In the genomic region with DNA sequence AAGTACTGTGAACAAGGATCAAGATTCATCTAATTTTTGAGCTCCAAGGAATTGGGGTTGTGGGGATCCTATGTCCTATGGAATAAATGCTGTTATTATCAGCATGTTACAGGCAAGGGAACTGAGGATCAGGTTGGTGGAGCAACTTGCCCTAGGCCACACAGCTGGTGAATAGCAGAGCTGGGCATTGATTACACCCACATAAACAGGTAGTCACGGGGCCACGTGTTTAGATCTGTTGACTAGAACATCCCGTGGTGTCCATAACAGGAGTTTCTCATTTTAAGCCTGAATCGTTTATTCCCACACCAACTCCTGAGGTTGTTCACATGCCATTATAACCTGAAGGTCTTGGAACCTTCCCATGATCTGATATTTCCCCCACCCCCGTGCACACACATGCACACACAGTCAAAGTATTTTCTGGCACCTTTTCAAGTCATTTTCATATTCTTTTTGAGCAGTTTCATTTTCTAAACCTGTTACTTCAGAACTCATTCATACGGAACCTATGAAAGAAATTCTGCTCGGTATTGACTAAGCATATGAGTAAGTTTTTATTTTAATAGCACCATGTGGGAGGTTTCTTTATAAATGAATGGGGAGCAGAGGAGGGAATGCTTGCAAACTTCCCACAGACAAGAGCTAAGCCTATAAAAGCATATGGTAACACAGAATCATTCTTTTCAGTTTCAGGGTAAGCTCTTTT, we compare ENCODE assay signal across 7 cellular contexts.
DNase-seq lines count a peak whose midpoint lies in the region; ATAC-seq and TF ChIP-seq lines count a peak whose summit lies in the region.
"Not testable (repeated sequence)": the region's sequence is repeated elsewhere in the genome, so short reads cannot be mapped to it uniquely, and the experiment has no call there.

No MANE protein-coding gene starts in this region.

- H3K36me3 Mint-ChIP-seq in activated CD8-positive, alpha-beta T cell treated with anti-CD3 and anti-CD28 coated beads for 36 hours (ENCODE audit: low read depth) = not testable (repeated sequence)

- intact Hi-C loops in Panc1 (cut with micrococcal nuclease; ENCODE audit: unreplicated experiment); activated CD8-positive, alpha-beta T cell treated with anti-CD3 and anti-CD28 coated beads for 36 hours (cut with micrococcal nuclease): not testable (repeated sequence)

- not testable (repeated sequence) for H3K9me3 Mint-ChIP-seq in activated CD8-positive, alpha-beta T cell treated with anti-CD3 and anti-CD28 coated beads for 36 hours

- not testable (repeated sequence) for H3K27ac Mint-ChIP-seq in activated CD8-positive, alpha-beta T cell treated with anti-CD3 and anti-CD28 coated beads for 36 hours

- H3K27me3 ChIP-seq in Panc1 (ENCODE audit: control insufficient read depth, insufficient read depth, low read length) = not testable (repeated sequence)

- H3K4me1 Mint-ChIP-seq in activated CD8-positive, alpha-beta T cell treated with anti-CD3 and anti-CD28 coated beads for 36 hours (ENCODE audit: low read depth) = not testable (repeated sequence)

- not testable (repeated sequence) for H3K4me3 ChIP-seq in Panc1 (ENCODE audit: low read depth in 2 of 2, low read length in 2 of 2)

- H3K27me3 Mint-ChIP-seq in activated CD8-positive, alpha-beta T cell treated with anti-CD3 and anti-CD28 coated beads for 36 hours = not testable (repeated sequence)

- H3K4me1 ChIP-seq in Panc1 (ENCODE audit: control insufficient read depth, insufficient read depth, low read length) = not testable (repeated sequence)

- not testable (repeated sequence) for BruUV-seq in Panc1 (replicated peaks; lab: Mats Ljungman, UMichigan)

- DNase-seq in Panc1 (ENCODE audit: low read depth, low spot score) = not testable (repeated sequence)
- peak; percentile 21 for DNase-seq in activated CD8-positive, alpha-beta T cell treated with anti-CD3 and anti-CD28 coated beads for 36 hours
- DNase-seq in activated naive CD4-positive, alpha-beta T cell treated with anti-CD3 and anti-CD28 coated beads, Interleukin-2, amount 50 U/mL, for 16 hours = peak; percentile 20
- peak; percentile 24 for DNase-seq in epithelial cell of prostate (ENCODE audit: low read depth, low spot score)
- DNase-seq in stimulated activated CD4-positive, alpha-beta T cell treated with anti-CD3 and anti-CD28 coated beads, Interleukin-15, amount 100 ng/mL, for 24 hours = peak; percentile 40

- not testable (repeated sequence) for H3K36me3 ChIP-seq in Panc1 (ENCODE audit: control insufficient read depth, insufficient read depth, low read length)

- H3K27ac ChIP-seq in Panc1 (ENCODE audit: low read length); epithelial cell of prostate: not testable (repeated sequence)

- H3K9me3 ChIP-seq in Panc1 (ENCODE audit: control insufficient read depth, insufficient read depth, low read depth, low read length) = not testable (repeated sequence)

- CTCF ChIA-PET in Panc1 (lab: Charles Lee); activated CD8-positive, alpha-beta T cell treated with anti-CD3 and anti-CD28 coated beads for 36 hours (lab: Charles Lee): not testable (repeated sequence)

- TF ChIP-seq CTCF in Panc1 (IDR thresholded peaks at IDR 0.05); activated CD8-positive, alpha-beta T cell treated with anti-CD3 and anti-CD28 coated beads for 36 hours (IDR thresholded peaks at IDR 0.05): not testable (repeated sequence)

- H3K4me3 Mint-ChIP-seq in activated CD8-positive, alpha-beta T cell treated with anti-CD3 and anti-CD28 coated beads for 36 hours = not testable (repeated sequence)

- POLR2A ChIA-PET in Panc1 (lab: Charles Lee); activated CD8-positive, alpha-beta T cell treated with anti-CD3 and anti-CD28 coated beads for 36 hours (lab: Charles Lee): not testable (repeated sequence)

- in situ Hi-C loops in Panc1 (cut with HindIII; ENCODE audit: low pct_unique_long_range_greater_than_20kb, low sequenced_read_pairs) = not testable (repeated sequence)

- peak; percentile 54 for ATAC-seq in GM18907 (IDR thresholded peaks at IDR 0.05; ENCODE audit: unreplicated experiment)
- peak; percentile 67 for ATAC-seq in HG03432 (IDR thresholded peaks at IDR 0.05; ENCODE audit: unreplicated experiment)
- ATAC-seq in Panc1 = peak; percentile 35
- peak; percentile 74 for ATAC-seq in activated CD8-positive, alpha-beta T cell treated with anti-CD3 and anti-CD28 coated beads for 36 hours
